1 cellular context compared by ENCODE assay signal in genomic region chr2:95018861-95019550, GRCh38.
TF ChIP-seq lines count a peak whose summit lies in the region.

No MANE protein-coding gene starts in this region.

TF ChIP-seq in GM23338, 12 proteins besides CTCF, POLR2A, EP300 and RAD21 (continued from another document):
- TF ChIP-seq, protein P1, sequence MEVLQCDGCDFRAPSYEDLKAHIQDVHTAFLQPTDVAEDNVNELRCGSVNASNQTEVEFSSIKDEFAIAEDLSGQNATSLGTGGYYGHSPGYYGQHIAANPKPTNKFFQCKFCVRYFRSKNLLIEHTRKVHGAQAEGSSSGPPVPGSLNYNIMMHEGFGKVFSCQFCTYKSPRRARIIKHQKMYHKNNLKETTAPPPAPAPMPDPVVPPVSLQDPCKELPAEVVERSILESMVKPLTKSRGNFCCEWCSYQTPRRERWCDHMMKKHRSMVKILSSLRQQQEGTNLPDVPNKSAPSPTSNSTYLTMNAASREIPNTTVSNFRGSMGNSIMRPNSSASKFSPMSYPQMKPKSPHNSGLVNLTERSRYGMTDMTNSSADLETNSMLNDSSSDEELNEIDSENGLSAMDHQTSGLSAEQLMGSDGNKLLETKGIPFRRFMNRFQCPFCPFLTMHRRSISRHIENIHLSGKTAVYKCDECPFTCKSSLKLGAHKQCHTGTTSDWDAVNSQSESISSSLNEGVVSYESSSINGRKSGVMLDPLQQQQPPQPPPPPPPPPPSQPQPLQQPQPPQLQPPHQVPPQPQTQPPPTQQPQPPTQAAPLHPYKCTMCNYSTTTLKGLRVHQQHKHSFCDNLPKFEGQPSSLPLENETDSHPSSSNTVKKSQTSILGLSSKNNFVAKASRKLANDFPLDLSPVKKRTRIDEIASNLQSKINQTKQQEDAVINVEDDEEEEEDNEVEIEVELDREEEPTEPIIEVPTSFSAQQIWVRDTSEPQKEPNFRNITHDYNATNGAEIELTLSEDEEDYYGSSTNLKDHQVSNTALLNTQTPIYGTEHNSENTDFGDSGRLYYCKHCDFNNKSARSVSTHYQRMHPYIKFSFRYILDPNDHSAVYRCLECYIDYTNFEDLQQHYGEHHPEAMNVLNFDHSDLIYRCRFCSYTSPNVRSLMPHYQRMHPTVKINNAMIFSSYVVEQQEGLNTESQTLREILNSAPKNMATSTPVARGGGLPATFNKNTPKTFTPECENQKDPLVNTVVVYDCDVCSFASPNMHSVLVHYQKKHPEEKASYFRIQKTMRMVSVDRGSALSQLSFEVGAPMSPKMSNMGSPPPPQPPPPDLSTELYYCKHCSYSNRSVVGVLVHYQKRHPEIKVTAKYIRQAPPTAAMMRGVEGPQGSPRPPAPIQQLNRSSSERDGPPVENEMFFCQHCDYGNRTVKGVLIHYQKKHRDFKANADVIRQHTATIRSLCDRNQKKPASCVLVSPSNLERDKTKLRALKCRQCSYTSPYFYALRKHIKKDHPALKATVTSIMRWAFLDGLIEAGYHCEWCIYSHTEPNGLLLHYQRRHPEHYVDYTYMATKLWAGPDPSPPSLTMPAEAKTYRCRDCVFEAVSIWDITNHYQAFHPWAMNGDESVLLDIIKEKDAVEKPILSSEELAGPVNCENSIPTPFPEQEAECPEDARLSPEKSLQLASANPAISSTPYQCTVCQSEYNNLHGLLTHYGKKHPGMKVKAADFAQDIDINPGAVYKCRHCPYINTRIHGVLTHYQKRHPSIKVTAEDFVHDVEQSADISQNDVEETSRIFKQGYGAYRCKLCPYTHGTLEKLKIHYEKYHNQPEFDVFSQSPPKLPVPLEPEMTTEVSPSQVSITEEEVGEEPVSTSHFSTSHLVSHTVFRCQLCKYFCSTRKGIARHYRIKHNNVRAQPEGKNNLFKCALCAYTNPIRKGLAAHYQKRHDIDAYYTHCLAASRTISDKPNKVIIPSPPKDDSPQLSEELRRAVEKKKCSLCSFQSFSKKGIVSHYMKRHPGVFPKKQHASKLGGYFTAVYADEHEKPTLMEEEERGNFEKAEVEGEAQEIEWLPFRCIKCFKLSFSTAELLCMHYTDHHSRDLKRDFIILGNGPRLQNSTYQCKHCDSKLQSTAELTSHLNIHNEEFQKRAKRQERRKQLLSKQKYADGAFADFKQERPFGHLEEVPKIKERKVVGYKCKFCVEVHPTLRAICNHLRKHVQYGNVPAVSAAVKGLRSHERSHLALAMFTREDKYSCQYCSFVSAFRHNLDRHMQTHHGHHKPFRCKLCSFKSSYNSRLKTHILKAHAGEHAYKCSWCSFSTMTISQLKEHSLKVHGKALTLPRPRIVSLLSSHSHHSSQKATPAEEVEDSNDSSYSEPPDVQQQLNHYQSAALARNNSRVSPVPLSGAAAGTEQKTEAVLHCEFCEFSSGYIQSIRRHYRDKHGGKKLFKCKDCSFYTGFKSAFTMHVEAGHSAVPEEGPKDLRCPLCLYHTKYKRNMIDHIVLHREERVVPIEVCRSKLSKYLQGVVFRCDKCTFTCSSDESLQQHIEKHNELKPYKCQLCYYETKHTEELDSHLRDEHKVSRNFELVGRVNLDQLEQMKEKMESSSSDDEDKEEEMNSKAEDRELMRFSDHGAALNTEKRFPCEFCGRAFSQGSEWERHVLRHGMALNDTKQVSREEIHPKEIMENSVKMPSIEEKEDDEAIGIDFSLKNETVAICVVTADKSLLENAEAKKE (CRISPR knock-in tag; IDR thresholded peaks at IDR 0.05): no peak
- TF ChIP-seq ZNF114 (CRISPR knock-in tag; IDR thresholded peaks at IDR 0.05): no peak
- TF ChIP-seq POLR2AphosphoS5 (IDR thresholded peaks at IDR 0.05; ENCODE audit: low read depth): no peak
- TF ChIP-seq, protein P2, sequence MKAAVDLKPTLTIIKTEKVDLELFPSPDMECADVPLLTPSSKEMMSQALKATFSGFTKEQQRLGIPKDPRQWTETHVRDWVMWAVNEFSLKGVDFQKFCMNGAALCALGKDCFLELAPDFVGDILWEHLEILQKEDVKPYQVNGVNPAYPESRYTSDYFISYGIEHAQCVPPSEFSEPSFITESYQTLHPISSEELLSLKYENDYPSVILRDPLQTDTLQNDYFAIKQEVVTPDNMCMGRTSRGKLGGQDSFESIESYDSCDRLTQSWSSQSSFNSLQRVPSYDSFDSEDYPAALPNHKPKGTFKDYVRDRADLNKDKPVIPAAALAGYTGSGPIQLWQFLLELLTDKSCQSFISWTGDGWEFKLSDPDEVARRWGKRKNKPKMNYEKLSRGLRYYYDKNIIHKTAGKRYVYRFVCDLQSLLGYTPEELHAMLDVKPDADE (IDR thresholded peaks at IDR 0.05): no peak
- no peak for TF ChIP-seq ZNF331 (CRISPR knock-in tag; IDR thresholded peaks at IDR 0.05; ENCODE audit: low read depth)
- no peak for TF ChIP-seq CREB1 (CRISPR knock-in tag; IDR thresholded peaks at IDR 0.05; ENCODE audit: low read depth)
- no peak for TF ChIP-seq JUNB (IDR thresholded peaks at IDR 0.05; ENCODE audit: unreplicated experiment)
TF ChIP-seq in GM23338: peak in this region for 0.
